8 cellular contexts compared by ENCODE assay signal in the genomic region with DNA sequence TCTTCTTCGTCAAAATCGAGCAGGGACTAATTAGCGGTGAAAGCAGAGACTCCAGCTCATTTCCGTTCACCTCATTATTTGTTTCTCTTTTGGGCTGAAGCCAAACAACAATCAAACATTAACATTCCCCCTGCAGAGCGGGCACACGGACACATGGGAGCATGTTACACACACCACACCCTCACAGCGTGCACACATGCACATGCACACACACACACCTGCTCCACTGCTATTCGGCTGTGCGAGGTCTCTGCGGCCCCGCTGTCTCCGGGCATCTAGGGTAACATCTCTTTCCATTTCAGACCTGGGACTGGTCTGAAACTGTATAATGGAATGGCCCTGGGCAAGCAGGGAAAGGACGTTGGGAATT. TPM values are rescaled to one million over a fixed set of nuclear protein-coding genes. Genes with fewer than 3 reads are reported as not detected.
DNase-seq lines count a peak whose midpoint lies in the region; ATAC-seq and TF ChIP-seq lines count a peak whose summit lies in the region.

No MANE protein-coding gene starts in this region.

- DNase-seq in NCI-H1092 treated with DMSO at 0.1 percent for 48 hours (lab: John Stamatoyannopoulos, UW) (peak; percentile 77), NCI-H1092 (lab: John Stamatoyannopoulos, UW) (no peak), NCI-H146 treated with DMSO at 0.1 percent for 48 hours (lab: John Stamatoyannopoulos, UW; ENCODE audit: unreplicated experiment) (peak; percentile 55), cardiac fibroblast (ENCODE audit: low read depth in 2 of 2) (no peak), natural killer cell (no peak), AG08395 (ENCODE audit: low spot score) (no peak), MV-4-11 (lab: John Stamatoyannopoulos, UW) (no peak), HuH-7 (ENCODE audit: low spot score) (no peak)

- no peak for TF ChIP-seq CTCF in cardiac fibroblast (IDR thresholded peaks at IDR 0.05; ENCODE audit: low read depth, low read length)
- TF ChIP-seq CTCF in natural killer cell (IDR thresholded peaks at IDR 0.05), result no peak

- H3K27me3 Mint-ChIP-seq in natural killer cell (ENCODE audit: low read depth in 2 of 2), result peaks cover 9 to 12% of the 10 kb centered on the region in 2 donors

- H3K27ac Mint-ChIP-seq in natural killer cell, result peak overlapping the region; percentile 53 to 90

- no peak for ATAC-seq in natural killer cell

- peak overlapping the region; percentile 6 to 60 for H3K4me3 ChIP-seq in cardiac fibroblast (replicated peaks in 1 of 2; ENCODE audit: low read depth in 2 of 2, low read length in 2 of 2)

- intact Hi-C loops in natural killer cell (cut with micrococcal nuclease), result loop anchor here (2.0 to 5.0 kb wide), 3 partner anchors 40 to 238 kb away; partner anchors contain the start of gene LRRC8B

- peak overlapping the region; percentile 92 for H3K4me3 Mint-ChIP-seq in natural killer cell

- H3K36me3 Mint-ChIP-seq in natural killer cell, result no peaks in the 10 kb centered on the region

- peaks cover 37 to 46% of the 10 kb centered on the region in 2 donors for H3K4me1 Mint-ChIP-seq in natural killer cell

- H3K9me3 Mint-ChIP-seq in natural killer cell, result no peaks in the 10 kb centered on the region

RNA-seq across cellular contexts. Expression of gene LRRC8D, which starts 58.4 kb away (rescaled TPM):
- 10 to 100 TPM; 16.2 to 26.2 (median 17.1) TPM for total RNA-seq in natural killer cell

Comparison
In these comparisons a context has a peak if more than half of its experiments do, and no peak if none do; other contexts are left out.
1. DNase-seq: peak in NCI-H1092 treated with DMSO at 0.1 percent for 48 hours (single experiment) and NCI-H146 treated with DMSO at 0.1 percent for 48 hours (single experiment); none in NCI-H1092 (single experiment), cardiac fibroblast (0 of 2), natural killer cell (single experiment), AG08395 (single experiment), MV-4-11 (single experiment) and HuH-7 (single experiment).